1 cellular context compared by ENCODE assay signal in genomic region chr18:55310044-55310676, GRCh38.
TF ChIP-seq lines count a peak whose summit lies in the region.

No MANE protein-coding gene starts in this region.

TF ChIP-seq in GM12878, 131 proteins besides CTCF, POLR2A, EP300 and RAD21 (continued from another document):
- no peak for TF ChIP-seq NR2C1 (IDR thresholded peaks at IDR 0.05)
- TF ChIP-seq, protein P1, sequence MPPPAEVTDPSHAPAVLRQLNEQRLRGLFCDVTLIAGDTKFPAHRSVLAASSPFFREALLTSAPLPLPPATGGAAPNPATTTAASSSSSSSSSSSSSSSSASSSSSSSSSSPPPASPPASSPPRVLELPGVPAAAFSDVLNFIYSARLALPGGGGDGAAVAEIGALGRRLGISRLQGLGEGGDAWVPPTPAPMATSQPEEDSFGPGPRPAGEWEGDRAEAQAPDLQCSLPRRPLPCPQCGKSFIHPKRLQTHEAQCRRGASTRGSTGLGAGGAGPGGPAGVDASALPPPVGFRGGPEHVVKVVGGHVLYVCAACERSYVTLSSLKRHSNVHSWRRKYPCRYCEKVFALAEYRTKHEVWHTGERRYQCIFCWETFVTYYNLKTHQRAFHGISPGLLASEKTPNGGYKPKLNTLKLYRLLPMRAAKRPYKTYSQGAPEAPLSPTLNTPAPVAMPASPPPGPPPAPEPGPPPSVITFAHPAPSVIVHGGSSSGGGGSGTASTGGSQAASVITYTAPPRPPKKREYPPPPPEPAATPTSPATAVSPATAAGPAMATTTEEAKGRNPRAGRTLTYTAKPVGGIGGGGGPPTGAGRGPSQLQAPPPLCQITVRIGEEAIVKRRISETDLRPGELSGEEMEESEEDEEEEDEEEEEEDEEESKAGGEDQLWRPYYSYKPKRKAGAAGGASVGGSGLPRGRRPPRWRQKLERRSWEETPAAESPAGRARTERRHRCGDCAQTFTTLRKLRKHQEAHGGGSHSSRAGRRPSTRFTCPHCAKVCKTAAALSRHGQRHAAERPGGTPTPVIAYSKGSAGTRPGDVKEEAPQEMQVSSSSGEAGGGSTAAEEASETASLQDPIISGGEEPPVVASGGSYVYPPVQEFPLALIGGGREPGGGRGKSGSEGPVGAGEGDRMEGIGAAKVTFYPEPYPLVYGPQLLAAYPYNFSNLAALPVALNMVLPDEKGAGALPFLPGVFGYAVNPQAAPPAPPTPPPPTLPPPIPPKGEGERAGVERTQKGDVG (CRISPR knock-in tag; IDR thresholded peaks at IDR 0.05), result no peak
- TF ChIP-seq, protein P2, sequence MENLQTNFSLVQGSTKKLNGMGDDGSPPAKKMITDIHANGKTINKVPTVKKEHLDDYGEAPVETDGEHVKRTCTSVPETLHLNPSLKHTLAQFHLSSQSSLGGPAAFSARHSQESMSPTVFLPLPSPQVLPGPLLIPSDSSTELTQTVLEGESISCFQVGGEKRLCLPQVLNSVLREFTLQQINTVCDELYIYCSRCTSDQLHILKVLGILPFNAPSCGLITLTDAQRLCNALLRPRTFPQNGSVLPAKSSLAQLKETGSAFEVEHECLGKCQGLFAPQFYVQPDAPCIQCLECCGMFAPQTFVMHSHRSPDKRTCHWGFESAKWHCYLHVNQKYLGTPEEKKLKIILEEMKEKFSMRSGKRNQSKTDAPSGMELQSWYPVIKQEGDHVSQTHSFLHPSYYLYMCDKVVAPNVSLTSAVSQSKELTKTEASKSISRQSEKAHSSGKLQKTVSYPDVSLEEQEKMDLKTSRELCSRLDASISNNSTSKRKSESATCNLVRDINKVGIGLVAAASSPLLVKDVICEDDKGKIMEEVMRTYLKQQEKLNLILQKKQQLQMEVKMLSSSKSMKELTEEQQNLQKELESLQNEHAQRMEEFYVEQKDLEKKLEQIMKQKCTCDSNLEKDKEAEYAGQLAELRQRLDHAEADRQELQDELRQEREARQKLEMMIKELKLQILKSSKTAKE (IDR thresholded peaks at IDR 0.05; ENCODE audit: low read depth, poor library complexity, severe bottlenecking), result no peak
- TF ChIP-seq BACH1 (IDR thresholded peaks at IDR 0.05; ENCODE audit: borderline replicate concordance), result no peak
- TF ChIP-seq TCF12 (IDR thresholded peaks at IDR 0.05; ENCODE audit: low read depth, low read length), result no peak
- TF ChIP-seq MLLT1 (IDR thresholded peaks at IDR 0.05), result no peak
- no peak for TF ChIP-seq PRDM15 (CRISPR knock-in tag; IDR thresholded peaks at IDR 0.05)
- no peak for TF ChIP-seq RELA (IDR thresholded peaks at IDR 0.05; ENCODE audit: borderline replicate concordance, partially characterized antibody)
- no peak for TF ChIP-seq BHLHE40 (IDR thresholded peaks at IDR 0.05; ENCODE audit: borderline replicate concordance in 1 of 2, low read depth in 2 of 2, low read length in 1 of 2)
- TF ChIP-seq REST (IDR thresholded peaks at IDR 0.05; ENCODE audit: low read depth, low read length), result no peak
- TF ChIP-seq ASH2L (IDR thresholded peaks at IDR 0.05; ENCODE audit: borderline replicate concordance, low read depth), result no peak
- TF ChIP-seq ZNF217 (IDR thresholded peaks at IDR 0.05), result no peak
